8 cellular contexts compared by ENCODE assay signal in the genomic region with DNA sequence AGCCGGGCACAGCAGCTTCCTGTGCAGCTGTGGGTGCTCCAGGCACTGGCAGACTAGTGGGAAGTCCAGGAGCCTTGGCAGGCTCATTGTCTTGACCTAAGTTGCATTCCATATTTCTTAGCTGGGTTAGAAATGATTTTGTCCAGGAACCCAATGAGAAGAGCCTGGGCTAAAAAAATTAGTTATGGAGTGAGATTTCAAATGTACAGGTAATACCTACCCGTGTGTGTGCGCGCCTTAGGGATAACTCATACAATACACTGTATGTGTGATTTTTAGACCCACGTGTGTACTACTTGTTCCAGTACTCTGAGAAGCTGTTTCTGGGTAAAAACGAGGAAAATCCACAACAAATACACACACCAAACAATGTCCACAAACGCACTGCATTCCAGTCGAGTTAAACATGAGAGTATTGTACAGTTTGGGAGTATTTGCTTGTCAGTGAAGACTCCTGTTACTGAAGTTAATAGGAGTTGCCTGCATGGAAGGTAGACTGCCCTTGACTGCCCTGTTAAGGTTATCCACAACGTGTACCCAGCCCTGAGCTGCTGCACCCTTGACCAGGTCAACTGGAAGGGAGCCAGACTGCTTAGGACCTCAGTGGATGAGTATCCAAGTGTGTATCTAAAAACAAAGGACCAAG. TPM values are rescaled to one million over a fixed set of nuclear protein-coding genes. Genes with fewer than 3 reads are reported as not detected.
DNase-seq lines count a peak whose midpoint lies in the region; ATAC-seq and TF ChIP-seq lines count a peak whose summit lies in the region.

No MANE protein-coding gene starts in this region.

- intact Hi-C loops in colonic mucosa (cut with DNase I), result loop anchor here (10.0 kb wide), 1 partner anchor 59 kb away; no protein-coding TSS in a partner anchor

- DNase-seq in AG08396 (ENCODE audit: low spot score) (peak; percentile 19), colonic mucosa (peak; percentile 47), NCI-H510A treated with DMSO at 0.1 percent for 48 hours (lab: John Stamatoyannopoulos, UW) (no peak), islet precursor cell (no peak), NCI-H446 treated with DMSO at 0.1 percent for 48 hours (lab: John Stamatoyannopoulos, UW) (no peak)

- peak overlapping the region; percentile 91 to 98 (median 97) for H3K4me3 Mint-ChIP-seq in IgD-negative memory B cell

- peak overlapping the region; percentile 70 to 97 (median 94) for H3K27ac Mint-ChIP-seq in IgD-negative memory B cell

- H3K36me3 ChIP-seq in colonic mucosa, result no peaks in the 10 kb centered on the region
- peaks cover 0 to 6% of the 10 kb centered on the region in 2 donors for H3K36me3 ChIP-seq in muscle layer of duodenum (ENCODE audit: control insufficient read depth in 1 of 2, insufficient read depth in 2 of 2, low read length in 2 of 2)

- H3K27me3 ChIP-seq in colonic mucosa (no peaks in the 10 kb centered on the region), muscle layer of duodenum (ENCODE audit: low read depth, low read length) (no peaks in the 10 kb centered on the region)

- peaks cover 13 to 36% (median 20%) of the 10 kb centered on the region in 3 donors for H3K4me1 Mint-ChIP-seq in IgD-negative memory B cell

- H3K9me3 Mint-ChIP-seq in IgD-negative memory B cell, result no peaks in the 10 kb centered on the region

- no peak for ATAC-seq in HG02763 (IDR thresholded peaks at IDR 0.05; ENCODE audit: unreplicated experiment)

- H3K4me1 ChIP-seq in colonic mucosa (peaks cover 4% of the 10 kb centered on the region), muscle layer of duodenum (ENCODE audit: control insufficient read depth in 1 of 2, insufficient read depth in 2 of 2, low read length in 2 of 2) (peaks cover 6 to 33% of the 10 kb centered on the region in 2 donors)

- peaks cover 1% of the 10 kb centered on the region for H3K36me3 Mint-ChIP-seq in IgD-negative memory B cell

- H3K9me3 ChIP-seq in colonic mucosa (no peaks in the 10 kb centered on the region), muscle layer of duodenum (ENCODE audit: control insufficient read depth in 1 of 2, low read length in 2 of 2) (no peaks in the 10 kb centered on the region)

- peak overlapping the region; percentile 73 for H3K27ac ChIP-seq in colonic mucosa
- H3K27ac ChIP-seq in muscle layer of duodenum (ENCODE audit: low read length), result no peak overlapping the region

- TF ChIP-seq CTCF in colonic mucosa (IDR thresholded peaks at IDR 0.05), result no peak

- no peaks in the 10 kb centered on the region for H3K27me3 Mint-ChIP-seq in IgD-negative memory B cell

- H3K4me3 ChIP-seq in colonic mucosa (peak overlapping the region; percentile 65), muscle layer of duodenum (ENCODE audit: low read depth in 1 of 2, low read length in 2 of 2) (peak overlapping the region; percentile 72 to 90)

- peak overlapping the region; percentile 99 for H3K9ac ChIP-seq in colonic mucosa (ENCODE audit: low read depth in 2 of 2, low read length in 2 of 2)

RNA-seq across cellular contexts. Expression of gene PAQR8, which starts 1.4 kb away (rescaled TPM):
- polyA plus RNA-seq in IgD-negative memory B cell, result 6.4 TPM
- total RNA-seq in colonic mucosa, result 10 to 100 TPM; 65.8 to 87.8 TPM

RNA-seq across cellular contexts. Expression of gene EFHC1, which starts 56.8 kb away (rescaled TPM):
- polyA plus RNA-seq in IgD-negative memory B cell, result 7.1 TPM
- total RNA-seq in colonic mucosa, result 1 to 10 TPM; 6.2 to 9.5 TPM

Comparison
In these comparisons a context has a peak if more than half of its experiments do, and no peak if none do; other contexts are left out.
1. DNase-seq: peak in AG08396 (single experiment) and colonic mucosa (single experiment); none in NCI-H510A treated with DMSO at 0.1 percent for 48 hours (single experiment), islet precursor cell (single experiment) and NCI-H446 treated with DMSO at 0.1 percent for 48 hours (single experiment).